Comparison of ENCODE assay signal across 18 cellular contexts in the genomic region with DNA sequence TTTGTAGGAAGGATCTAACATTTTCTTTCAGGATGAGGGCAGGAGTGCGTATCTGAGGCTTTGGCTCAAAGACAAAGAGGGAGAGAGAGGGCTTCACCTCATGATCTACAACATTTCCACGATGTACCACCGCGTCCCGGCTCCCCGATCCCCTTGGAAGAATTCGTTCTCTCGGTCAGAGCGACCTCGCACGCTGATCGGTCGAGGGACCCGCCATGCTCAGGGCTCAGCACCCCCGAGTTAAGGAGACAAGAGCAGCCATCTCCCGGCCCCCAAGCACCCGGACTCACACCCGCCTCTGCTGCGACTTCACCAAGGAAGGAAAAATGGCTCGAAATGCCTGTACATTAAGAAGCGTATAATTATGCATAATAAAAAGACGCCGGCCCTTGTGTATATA.
"Had no signal": no experiment of that assay in that cellular context is flagged by ENCODE, and none has a peak within 500 bp of the region (broad histone marks: within the 10 kb centered on the region; RNA-seq: fewer than 3 reads in every experiment).

No MANE protein-coding gene starts in this region.

- H3K9me3 ChIP-seq: SJCRH30 had no signal

- DNase-seq: KBM-7; MV-4-11; NCI-H1048; NCI-H1105; NCI-H1436 treated with DMSO at 0.1 percent for 48 hours; NCI-H187 treated with DMSO at 0.1 percent for 48 hours; NCI-H2081; NCI-H2107; NCI-H2227 treated with DMSO at 0.1 percent for 48 hours; NCI-H526 treated with DMSO at 0.1 percent for 48 hours; NCI-H774; NK-92 treated with Interleukin-12 subunit alpha and Interleukin-12 subunit beta, amount 100 ng/mL, for 24 hours; PC-3; SHP77 treated with DMSO at 0.1 percent for 48 hours; SJCRH30 had no signal

- H3K4me3 ChIP-seq: SJCRH30 had no signal

- ATAC-seq: Panc1, PC-3, SK-N-SH treated with all-trans-retinoic acid at 6 μM for 48 hours had no signal

- H3K4me1 ChIP-seq: SJCRH30 had no signal

- H3K27ac ChIP-seq: RWPE1, SJCRH30 had no signal

- H3K36me3 ChIP-seq: SJCRH30 had no signal
